Comparison of ENCODE assay signal across 24 cellular contexts in the genomic region with DNA sequence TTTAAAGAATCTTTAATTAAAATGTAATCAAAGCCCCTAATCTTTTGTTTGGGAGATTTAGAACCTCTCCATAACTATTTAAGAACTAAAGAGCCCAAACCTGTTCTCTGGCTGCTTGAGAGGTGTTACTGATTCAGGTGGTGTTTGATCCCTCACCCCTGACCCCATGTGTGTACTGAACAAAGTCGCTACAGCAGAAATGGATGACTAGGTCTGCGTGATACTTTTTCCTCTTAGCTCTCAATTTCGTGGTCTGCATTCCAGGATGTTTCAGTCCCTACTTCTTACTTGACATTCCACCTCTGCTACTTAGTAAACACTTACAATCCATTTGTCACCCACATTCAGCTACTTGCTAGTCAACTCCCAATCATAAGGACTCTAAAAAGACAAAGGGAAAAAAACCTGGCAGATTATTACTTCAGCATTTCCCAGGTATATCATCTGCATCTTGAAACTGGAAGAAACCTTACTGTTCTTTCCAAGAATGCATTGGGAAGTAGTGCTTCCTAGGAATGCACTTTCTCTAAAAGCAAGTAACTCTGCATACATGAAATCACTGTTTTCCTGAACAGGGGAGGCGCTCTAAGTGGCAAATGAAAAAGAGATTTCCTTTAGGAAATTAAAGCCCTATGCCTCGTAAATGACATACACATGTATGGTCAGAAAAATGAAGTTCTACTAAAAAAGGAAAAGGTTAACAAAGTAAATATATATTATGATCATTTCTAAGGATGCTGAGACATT.
DNase-seq lines count a peak whose midpoint lies in the region; ATAC-seq and TF ChIP-seq lines count a peak whose summit lies in the region.
"Had no signal": no experiment of that assay in that cellular context is flagged by ENCODE, and none has a peak within 500 bp of the region (broad histone marks: within the 10 kb centered on the region; RNA-seq: fewer than 3 reads in every experiment).

No MANE protein-coding gene starts in this region.

- DNase-seq in GM23338 (ENCODE audit: low spot score) = peak; percentile 44
- peak; percentile 41 for DNase-seq in NCI-H69 (lab: John Stamatoyannopoulos, UW)
- peak; percentile 81 for DNase-seq in islet precursor cell
- peak; percentile 6 for DNase-seq in neural progenitor cell (ENCODE audit: low spot score)
- no peak for DNase-seq in amygdala (lab: John Stamatoyannopoulos, UW)
- DNase-seq in amniotic stem cell (lab: John Stamatoyannopoulos, UW) = no peak
- no peak for DNase-seq in erythroblast (lab: John Stamatoyannopoulos, UW)
- DNase-seq in glomerular visceral epithelial cell (ENCODE audit: extremely low spot score) = no peak
- DNase-seq: Calu3; CD8-positive, alpha-beta memory T cell; DMS153; EL; GF-D8; HCEC 1CT; KG1; NCI-H1092; NCI-H1436 treated with DMSO at 0.1 percent for 48 hours; NCI-H2029; NCI-H2171; NCI-H345; NCI-H524 had no signal

- ATAC-seq in GM23338 = peak; percentile 61
- ATAC-seq: Right ventricle myocardium inferior had no signal

- no peaks in the 10 kb centered on the region for H3K79me2 ChIP-seq in GM23338 (replicated peaks; ENCODE audit: insufficient read depth)
- H3K79me2 ChIP-seq in neural progenitor cell (ENCODE audit: low read depth) = no peaks in the 10 kb centered on the region

- H2AFZ ChIP-seq in GM23338 (no peak overlapping the region), neural progenitor cell (replicated peaks) (no peak overlapping the region)

- H3K36me3 ChIP-seq in GM23338 (ENCODE audit: insufficient read depth) = no peaks in the 10 kb centered on the region
- no peaks in the 10 kb centered on the region for H3K36me3 ChIP-seq in neural progenitor cell
- H3K36me3 ChIP-seq: SJSA1 had no signal

- H3K4me2 ChIP-seq in GM23338 = 0 out of 2 replicates have a peak overlapping the region, but pooled peaks have one; percentile 64
- H3K4me2 ChIP-seq in neural progenitor cell = peak overlapping the region; percentile 23

- TF ChIP-seq POLR2A in erythroblast (IDR thresholded peaks at IDR 0.05; ENCODE audit: low read length) = no peak

- H3K9me3 Mint-ChIP-seq in GM23338 = no peaks in the 10 kb centered on the region
- H3K9me3 Mint-ChIP-seq in neural progenitor cell = no peaks in the 10 kb centered on the region

- H3K27me3 ChIP-seq in GM23338 (ENCODE audit: insufficient read depth) (no peaks in the 10 kb centered on the region), neural progenitor cell (no peaks in the 10 kb centered on the region)
- H3K27me3 ChIP-seq: SJSA1 had no signal

- no peaks in the 10 kb centered on the region for H3F3A ChIP-seq in GM23338 (replicated peaks; ENCODE audit: low read depth)
- H3F3A ChIP-seq in neural progenitor cell (ENCODE audit: low read depth) = peaks cover 10% of the 10 kb centered on the region

- no peaks in the 10 kb centered on the region for H3K9me3 ChIP-seq in neural progenitor cell (ENCODE audit: low read depth)
- H3K9me3 ChIP-seq: SJSA1 had no signal

- H3K27ac ChIP-seq in GM23338 (ENCODE audit: low read depth) (peak overlapping the region; percentile 82), neural progenitor cell (no peak overlapping the region)
- H3K27ac ChIP-seq: C4-2B, SJSA1 had no signal

- H3K4me3 ChIP-seq in GM23338 (no peak overlapping the region), neural progenitor cell (no peak overlapping the region)
- H3K4me3 ChIP-seq: SJSA1 had no signal

- H3K9me2 ChIP-seq in GM23338 (ENCODE audit: insufficient read depth) = no peaks in the 10 kb centered on the region

- no peaks in the 10 kb centered on the region for H3K36me3 Mint-ChIP-seq in GM23338 (ENCODE audit: low read depth)
- no peaks in the 10 kb centered on the region for H3K36me3 Mint-ChIP-seq in neural progenitor cell
- H3K36me3 Mint-ChIP-seq: CD8-positive, alpha-beta memory T cell had no signal

- TF ChIP-seq CTCF in GM23338 (conservative IDR thresholded peaks at IDR 0.05; ENCODE audit: low read depth in 2 of 2) = peak; percentile 23 to 30; a peak in 3 of 4 replicates
- TF ChIP-seq CTCF in neural progenitor cell (IDR thresholded peaks at IDR 0.05) = no peak

- H3K9ac ChIP-seq in neural progenitor cell = no peak overlapping the region

- H3K4me1 ChIP-seq in GM23338 (ENCODE audit: insufficient read depth) (peaks cover 30% of the 10 kb centered on the region), neural progenitor cell (peaks cover 21% of the 10 kb centered on the region)
- H3K4me1 ChIP-seq: SJSA1 had no signal

- peaks cover 37% of the 10 kb centered on the region for H3K4me1 Mint-ChIP-seq in GM23338
- peaks cover 32% of the 10 kb centered on the region for H3K4me1 Mint-ChIP-seq in neural progenitor cell
- H3K4me1 Mint-ChIP-seq: CD8-positive, alpha-beta memory T cell had no signal

- H3K27ac Mint-ChIP-seq in GM23338 (peak overlapping the region; percentile 92), neural progenitor cell (peak overlapping the region; percentile 39)
- H3K27ac Mint-ChIP-seq: CD8-positive, alpha-beta memory T cell had no signal

- no peaks in the 10 kb centered on the region for H3K27me3 Mint-ChIP-seq in GM23338 (ENCODE audit: insufficient read depth, low read depth, poor library complexity)
- H3K27me3 Mint-ChIP-seq in neural progenitor cell (ENCODE audit: insufficient read depth, low read depth) = peaks cover 4% of the 10 kb centered on the region
- H3K27me3 Mint-ChIP-seq: CD8-positive, alpha-beta memory T cell had no signal

- H3K4me3 Mint-ChIP-seq in GM23338 (no peak overlapping the region), neural progenitor cell (no peak overlapping the region)
- H3K4me3 Mint-ChIP-seq: CD8-positive, alpha-beta memory T cell had no signal

- H4K20me1 ChIP-seq in GM23338 (replicated peaks; ENCODE audit: insufficient read depth) = no peaks in the 10 kb centered on the region
- no peaks in the 10 kb centered on the region for H4K20me1 ChIP-seq in neural progenitor cell (ENCODE audit: low read depth)

TF ChIP-seq in GM23338, 12 proteins besides CTCF, POLR2A, EP300 and RAD21 (continues in another document):
- TF ChIP-seq EZH2 (IDR thresholded peaks at IDR 0.05; ENCODE audit: low read depth, unreplicated experiment) (no peak), ETS1 (IDR thresholded peaks at IDR 0.05) (no peak), REST (IDR thresholded peaks at IDR 0.05; ENCODE audit: unreplicated experiment) (no peak), NANOG (IDR thresholded peaks at IDR 0.05; ENCODE audit: borderline replicate concordance) (no peak)

Comparison
In these comparisons a context has a peak if more than half of its experiments do, and no peak if none do; other contexts are left out.
1. DNase-seq: peak in GM23338 (single experiment), NCI-H69 (single experiment), islet precursor cell (single experiment) and neural progenitor cell (single experiment); none in amygdala (0 of 56), amniotic stem cell (single experiment), erythroblast (0 of 2) and glomerular visceral epithelial cell (single experiment).